In the genomic region with DNA sequence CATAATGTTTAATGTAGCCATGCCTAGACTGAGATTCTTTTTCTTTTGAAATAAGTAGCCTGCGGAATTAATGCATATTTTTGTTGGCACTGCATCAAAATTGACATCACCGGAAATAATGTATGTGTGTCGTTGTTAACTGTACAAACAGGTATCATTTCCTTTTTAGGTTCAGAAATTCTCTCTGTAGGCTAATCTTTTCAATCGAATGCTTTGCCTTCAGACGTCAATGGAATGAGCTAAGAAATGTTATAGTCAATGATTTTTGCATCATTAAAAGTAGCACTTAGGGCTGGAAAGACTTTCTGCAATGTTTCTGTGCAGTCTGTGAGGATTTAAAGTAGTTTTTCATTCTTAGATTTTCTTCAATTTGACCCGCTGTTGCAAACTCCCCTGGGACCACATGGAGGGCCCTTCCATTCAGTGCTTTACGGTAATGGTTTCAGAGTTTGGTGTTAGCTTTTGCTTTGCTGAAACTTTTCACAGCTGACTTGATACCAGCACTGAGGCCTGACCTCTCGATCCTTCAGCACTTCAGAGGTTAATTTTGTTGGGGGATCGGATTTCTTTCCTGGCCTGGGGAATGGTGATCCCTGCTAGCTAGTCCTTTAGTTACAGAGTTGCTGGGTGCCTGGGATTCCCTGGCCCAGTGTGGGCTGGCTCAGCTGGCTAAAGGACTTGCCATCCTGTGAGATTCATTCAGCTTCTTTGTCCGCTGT, we compare ENCODE assay signal across 1 cellular context.
TF ChIP-seq lines count a peak whose summit lies in the region.

No MANE protein-coding gene starts in this region.

TF ChIP-seq in HepG2, 621 proteins besides CTCF, POLR2A, EP300 and RAD21 (continued from another document and continues in another):
- TF ChIP-seq, protein P1, sequence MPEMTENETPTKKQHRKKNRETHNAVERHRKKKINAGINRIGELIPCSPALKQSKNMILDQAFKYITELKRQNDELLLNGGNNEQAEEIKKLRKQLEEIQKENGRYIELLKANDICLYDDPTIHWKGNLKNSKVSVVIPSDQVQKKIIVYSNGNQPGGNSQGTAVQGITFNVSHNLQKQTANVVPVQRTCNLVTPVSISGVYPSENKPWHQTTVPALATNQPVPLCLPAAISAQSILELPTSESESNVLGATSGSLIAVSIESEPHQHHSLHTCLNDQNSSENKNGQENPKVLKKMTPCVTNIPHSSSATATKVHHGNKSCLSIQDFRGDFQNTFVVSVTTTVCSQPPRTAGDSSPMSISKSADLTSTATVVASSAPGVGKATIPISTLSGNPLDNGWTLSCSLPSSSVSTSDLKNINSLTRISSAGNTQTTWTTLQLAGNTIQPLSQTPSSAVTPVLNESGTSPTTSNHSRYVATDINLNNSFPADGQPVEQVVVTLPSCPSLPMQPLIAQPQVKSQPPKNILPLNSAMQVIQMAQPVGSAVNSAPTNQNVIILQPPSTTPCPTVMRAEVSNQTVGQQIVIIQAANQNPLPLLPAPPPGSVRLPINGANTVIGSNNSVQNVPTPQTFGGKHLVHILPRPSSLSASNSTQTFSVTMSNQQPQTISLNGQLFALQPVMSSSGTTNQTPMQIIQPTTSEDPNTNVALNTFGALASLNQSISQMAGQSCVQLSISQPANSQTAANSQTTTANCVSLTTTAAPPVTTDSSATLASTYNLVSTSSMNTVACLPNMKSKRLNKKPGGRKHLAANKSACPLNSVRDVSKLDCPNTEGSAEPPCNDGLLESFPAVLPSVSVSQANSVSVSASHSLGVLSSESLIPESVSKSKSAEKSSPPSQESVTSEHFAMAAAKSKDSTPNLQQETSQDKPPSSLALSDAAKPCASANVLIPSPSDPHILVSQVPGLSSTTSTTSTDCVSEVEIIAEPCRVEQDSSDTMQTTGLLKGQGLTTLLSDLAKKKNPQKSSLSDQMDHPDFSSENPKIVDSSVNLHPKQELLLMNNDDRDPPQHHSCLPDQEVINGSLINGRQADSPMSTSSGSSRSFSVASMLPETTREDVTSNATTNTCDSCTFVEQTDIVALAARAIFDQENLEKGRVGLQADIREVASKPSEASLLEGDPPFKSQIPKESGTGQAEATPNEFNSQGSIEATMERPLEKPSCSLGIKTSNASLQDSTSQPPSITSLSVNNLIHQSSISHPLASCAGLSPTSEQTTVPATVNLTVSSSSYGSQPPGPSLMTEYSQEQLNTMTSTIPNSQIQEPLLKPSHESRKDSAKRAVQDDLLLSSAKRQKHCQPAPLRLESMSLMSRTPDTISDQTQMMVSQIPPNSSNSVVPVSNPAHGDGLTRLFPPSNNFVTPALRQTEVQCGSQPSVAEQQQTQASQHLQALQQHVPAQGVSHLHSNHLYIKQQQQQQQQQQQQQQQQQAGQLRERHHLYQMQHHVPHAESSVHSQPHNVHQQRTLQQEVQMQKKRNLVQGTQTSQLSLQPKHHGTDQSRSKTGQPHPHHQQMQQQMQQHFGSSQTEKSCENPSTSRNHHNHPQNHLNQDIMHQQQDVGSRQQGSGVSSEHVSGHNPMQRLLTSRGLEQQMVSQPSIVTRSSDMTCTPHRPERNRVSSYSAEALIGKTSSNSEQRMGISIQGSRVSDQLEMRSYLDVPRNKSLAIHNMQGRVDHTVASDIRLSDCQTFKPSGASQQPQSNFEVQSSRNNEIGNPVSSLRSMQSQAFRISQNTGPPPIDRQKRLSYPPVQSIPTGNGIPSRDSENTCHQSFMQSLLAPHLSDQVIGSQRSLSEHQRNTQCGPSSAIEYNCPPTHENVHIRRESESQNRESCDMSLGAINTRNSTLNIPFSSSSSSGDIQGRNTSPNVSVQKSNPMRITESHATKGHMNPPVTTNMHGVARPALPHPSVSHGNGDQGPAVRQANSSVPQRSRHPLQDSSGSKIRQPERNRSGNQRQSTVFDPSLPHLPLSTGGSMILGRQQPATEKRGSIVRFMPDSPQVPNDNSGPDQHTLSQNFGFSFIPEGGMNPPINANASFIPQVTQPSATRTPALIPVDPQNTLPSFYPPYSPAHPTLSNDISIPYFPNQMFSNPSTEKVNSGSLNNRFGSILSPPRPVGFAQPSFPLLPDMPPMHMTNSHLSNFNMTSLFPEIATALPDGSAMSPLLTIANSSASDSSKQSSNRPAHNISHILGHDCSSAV (CRISPR knock-in tag; IDR thresholded peaks at IDR 0.05; ENCODE audit: borderline replicate concordance) = no peak
- TF ChIP-seq SAFB2 (CRISPR knock-in tag; IDR thresholded peaks at IDR 0.05; ENCODE audit: borderline replicate concordance, low read depth) (no peak), SALL1 (CRISPR knock-in tag; IDR thresholded peaks at IDR 0.05) (peak; percentile 49), STAT5B (CRISPR knock-in tag; IDR thresholded peaks at IDR 0.05) (no peak), ETV6 (CRISPR knock-in tag; conservative IDR thresholded peaks at IDR 0.05) (no peak), ZNF678 (CRISPR knock-in tag; IDR thresholded peaks at IDR 0.05) (no peak), SATB2 (CRISPR knock-in tag; IDR thresholded peaks at IDR 0.05) (no peak), BRCA1 (CRISPR knock-in tag; IDR thresholded peaks at IDR 0.05) (no peak), ZNF460 (CRISPR knock-in tag; IDR thresholded peaks at IDR 0.05; ENCODE audit: borderline replicate concordance) (no peak), POLR2AphosphoS5 (IDR thresholded peaks at IDR 0.05; ENCODE audit: low read depth, low read length) (no peak), ZBTB8A (CRISPR knock-in tag; IDR thresholded peaks at IDR 0.05; ENCODE audit: borderline replicate concordance, low read depth) (no peak), ZNF761 (CRISPR knock-in tag; conservative IDR thresholded peaks at IDR 0.05) (no peak), POGZ (CRISPR knock-in tag; IDR thresholded peaks at IDR 0.05) (0 out of 2 replicates have a peak, but pooled peaks have one; percentile 16), KDM1A (CRISPR knock-in tag; IDR thresholded peaks at IDR 0.05) (no peak), ZNF660 (CRISPR knock-in tag; IDR thresholded peaks at IDR 0.05; ENCODE audit: borderline replicate concordance, low read depth) (no peak), JUND (CRISPR knock-in tag; IDR thresholded peaks at IDR 0.05) (no peak), NCOA2 (CRISPR knock-in tag; IDR thresholded peaks at IDR 0.05) (peak; percentile 49; the same call in 1 of the 2 replicates), ARNTL (CRISPR knock-in tag; IDR thresholded peaks at IDR 0.05) (no peak)
- TF ChIP-seq, protein P2, sequence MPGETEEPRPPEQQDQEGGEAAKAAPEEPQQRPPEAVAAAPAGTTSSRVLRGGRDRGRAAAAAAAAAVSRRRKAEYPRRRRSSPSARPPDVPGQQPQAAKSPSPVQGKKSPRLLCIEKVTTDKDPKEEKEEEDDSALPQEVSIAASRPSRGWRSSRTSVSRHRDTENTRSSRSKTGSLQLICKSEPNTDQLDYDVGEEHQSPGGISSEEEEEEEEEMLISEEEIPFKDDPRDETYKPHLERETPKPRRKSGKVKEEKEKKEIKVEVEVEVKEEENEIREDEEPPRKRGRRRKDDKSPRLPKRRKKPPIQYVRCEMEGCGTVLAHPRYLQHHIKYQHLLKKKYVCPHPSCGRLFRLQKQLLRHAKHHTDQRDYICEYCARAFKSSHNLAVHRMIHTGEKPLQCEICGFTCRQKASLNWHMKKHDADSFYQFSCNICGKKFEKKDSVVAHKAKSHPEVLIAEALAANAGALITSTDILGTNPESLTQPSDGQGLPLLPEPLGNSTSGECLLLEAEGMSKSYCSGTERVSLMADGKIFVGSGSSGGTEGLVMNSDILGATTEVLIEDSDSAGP (CRISPR knock-in tag; IDR thresholded peaks at IDR 0.05; ENCODE audit: borderline replicate concordance) = no peak
- TF ChIP-seq, protein P3, sequence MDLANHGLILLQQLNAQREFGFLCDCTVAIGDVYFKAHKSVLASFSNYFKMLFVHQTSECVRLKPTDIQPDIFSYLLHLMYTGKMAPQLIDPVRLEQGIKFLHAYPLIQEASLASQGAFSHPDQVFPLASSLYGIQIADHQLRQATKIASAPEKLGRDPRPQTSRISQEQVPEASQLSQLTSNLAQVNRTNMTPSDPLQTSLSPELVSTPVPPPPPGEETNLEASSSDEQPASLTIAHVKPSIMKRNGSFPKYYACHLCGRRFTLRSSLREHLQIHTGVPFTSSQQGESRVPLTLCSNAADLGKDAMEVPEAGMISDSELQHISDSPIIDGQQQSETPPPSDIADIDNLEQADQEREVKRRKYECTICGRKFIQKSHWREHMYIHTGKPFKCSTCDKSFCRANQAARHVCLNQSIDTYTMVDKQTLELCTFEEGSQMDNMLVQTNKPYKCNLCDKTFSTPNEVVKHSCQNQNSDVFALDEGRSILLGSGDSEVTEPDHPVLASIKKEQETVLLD (CRISPR knock-in tag; IDR thresholded peaks at IDR 0.05; ENCODE audit: low read depth) = no peak
- TF ChIP-seq, protein P4, sequence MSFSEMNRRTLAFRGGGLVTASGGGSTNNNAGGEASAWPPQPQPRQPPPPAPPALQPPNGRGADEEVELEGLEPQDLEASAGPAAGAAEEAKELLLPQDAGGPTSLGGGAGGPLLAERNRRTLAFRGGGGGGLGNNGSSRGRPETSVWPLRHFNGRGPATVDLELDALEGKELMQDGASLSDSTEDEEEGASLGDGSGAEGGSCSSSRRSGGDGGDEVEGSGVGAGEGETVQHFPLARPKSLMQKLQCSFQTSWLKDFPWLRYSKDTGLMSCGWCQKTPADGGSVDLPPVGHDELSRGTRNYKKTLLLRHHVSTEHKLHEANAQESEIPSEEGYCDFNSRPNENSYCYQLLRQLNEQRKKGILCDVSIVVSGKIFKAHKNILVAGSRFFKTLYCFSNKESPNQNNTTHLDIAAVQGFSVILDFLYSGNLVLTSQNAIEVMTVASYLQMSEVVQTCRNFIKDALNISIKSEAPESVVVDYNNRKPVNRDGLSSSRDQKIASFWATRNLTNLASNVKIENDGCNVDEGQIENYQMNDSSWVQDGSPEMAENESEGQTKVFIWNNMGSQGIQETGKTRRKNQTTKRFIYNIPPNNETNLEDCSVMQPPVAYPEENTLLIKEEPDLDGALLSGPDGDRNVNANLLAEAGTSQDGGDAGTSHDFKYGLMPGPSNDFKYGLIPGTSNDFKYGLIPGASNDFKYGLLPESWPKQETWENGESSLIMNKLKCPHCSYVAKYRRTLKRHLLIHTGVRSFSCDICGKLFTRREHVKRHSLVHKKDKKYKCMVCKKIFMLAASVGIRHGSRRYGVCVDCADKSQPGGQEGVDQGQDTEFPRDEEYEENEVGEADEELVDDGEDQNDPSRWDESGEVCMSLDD (CRISPR knock-in tag; IDR thresholded peaks at IDR 0.05; ENCODE audit: borderline replicate concordance) = no peak
- TF ChIP-seq, protein P5, sequence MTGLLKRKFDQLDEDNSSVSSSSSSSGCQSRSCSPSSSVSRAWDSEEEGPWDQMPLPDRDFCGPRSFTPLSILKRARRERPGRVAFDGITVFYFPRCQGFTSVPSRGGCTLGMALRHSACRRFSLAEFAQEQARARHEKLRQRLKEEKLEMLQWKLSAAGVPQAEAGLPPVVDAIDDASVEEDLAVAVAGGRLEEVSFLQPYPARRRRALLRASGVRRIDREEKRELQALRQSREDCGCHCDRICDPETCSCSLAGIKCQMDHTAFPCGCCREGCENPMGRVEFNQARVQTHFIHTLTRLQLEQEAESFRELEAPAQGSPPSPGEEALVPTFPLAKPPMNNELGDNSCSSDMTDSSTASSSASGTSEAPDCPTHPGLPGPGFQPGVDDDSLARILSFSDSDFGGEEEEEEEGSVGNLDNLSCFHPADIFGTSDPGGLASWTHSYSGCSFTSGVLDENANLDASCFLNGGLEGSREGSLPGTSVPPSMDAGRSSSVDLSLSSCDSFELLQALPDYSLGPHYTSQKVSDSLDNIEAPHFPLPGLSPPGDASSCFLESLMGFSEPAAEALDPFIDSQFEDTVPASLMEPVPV (CRISPR knock-in tag; IDR thresholded peaks at IDR 0.05) = no peak
- TF ChIP-seq, protein P6, sequence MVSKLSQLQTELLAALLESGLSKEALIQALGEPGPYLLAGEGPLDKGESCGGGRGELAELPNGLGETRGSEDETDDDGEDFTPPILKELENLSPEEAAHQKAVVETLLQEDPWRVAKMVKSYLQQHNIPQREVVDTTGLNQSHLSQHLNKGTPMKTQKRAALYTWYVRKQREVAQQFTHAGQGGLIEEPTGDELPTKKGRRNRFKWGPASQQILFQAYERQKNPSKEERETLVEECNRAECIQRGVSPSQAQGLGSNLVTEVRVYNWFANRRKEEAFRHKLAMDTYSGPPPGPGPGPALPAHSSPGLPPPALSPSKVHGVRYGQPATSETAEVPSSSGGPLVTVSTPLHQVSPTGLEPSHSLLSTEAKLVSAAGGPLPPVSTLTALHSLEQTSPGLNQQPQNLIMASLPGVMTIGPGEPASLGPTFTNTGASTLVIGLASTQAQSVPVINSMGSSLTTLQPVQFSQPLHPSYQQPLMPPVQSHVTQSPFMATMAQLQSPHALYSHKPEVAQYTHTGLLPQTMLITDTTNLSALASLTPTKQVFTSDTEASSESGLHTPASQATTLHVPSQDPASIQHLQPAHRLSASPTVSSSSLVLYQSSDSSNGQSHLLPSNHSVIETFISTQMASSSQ (IDR thresholded peaks at IDR 0.05; ENCODE audit: low read depth) = no peak
- TF ChIP-seq, protein P6 (CRISPR knock-in tag; IDR thresholded peaks at IDR 0.05; ENCODE audit: borderline replicate concordance) = no peak
- TF ChIP-seq, protein P7, sequence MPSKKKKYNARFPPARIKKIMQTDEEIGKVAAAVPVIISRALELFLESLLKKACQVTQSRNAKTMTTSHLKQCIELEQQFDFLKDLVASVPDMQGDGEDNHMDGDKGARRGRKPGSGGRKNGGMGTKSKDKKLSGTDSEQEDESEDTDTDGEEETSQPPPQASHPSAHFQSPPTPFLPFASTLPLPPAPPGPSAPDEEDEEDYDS (CRISPR knock-in tag; IDR thresholded peaks at IDR 0.05) = peak; percentile 49
- TF ChIP-seq, protein P8, sequence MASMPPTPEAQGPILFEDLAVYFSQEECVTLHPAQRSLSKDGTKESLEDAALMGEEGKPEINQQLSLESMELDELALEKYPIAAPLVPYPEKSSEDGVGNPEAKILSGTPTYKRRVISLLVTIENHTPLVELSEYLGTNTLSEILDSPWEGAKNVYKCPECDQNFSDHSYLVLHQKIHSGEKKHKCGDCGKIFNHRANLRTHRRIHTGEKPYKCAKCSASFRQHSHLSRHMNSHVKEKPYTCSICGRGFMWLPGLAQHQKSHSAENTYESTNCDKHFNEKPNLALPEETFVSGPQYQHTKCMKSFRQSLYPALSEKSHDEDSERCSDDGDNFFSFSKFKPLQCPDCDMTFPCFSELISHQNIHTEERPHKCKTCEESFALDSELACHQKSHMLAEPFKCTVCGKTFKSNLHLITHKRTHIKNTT (CRISPR knock-in tag; IDR thresholded peaks at IDR 0.05) = no peak
- TF ChIP-seq, protein P9, sequence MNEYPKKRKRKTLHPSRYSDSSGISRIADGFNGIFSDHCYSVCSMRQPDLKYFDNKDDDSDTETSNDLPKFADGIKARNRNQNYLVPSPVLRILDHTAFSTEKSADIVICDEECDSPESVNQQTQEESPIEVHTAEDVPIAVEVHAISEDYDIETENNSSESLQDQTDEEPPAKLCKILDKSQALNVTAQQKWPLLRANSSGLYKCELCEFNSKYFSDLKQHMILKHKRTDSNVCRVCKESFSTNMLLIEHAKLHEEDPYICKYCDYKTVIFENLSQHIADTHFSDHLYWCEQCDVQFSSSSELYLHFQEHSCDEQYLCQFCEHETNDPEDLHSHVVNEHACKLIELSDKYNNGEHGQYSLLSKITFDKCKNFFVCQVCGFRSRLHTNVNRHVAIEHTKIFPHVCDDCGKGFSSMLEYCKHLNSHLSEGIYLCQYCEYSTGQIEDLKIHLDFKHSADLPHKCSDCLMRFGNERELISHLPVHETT (CRISPR knock-in tag; conservative IDR thresholded peaks at IDR 0.05) = no peak
